Comparison of ENCODE assay signal across 1 cellular context in genomic region chr17:72538921-72539352, GRCh38.
TF ChIP-seq lines count a peak whose summit lies in the region.

No MANE protein-coding gene starts in this region.

TF ChIP-seq in HepG2, 621 proteins besides CTCF, POLR2A, EP300 and RAD21 (continued from another document):
- TF ChIP-seq, protein P1, sequence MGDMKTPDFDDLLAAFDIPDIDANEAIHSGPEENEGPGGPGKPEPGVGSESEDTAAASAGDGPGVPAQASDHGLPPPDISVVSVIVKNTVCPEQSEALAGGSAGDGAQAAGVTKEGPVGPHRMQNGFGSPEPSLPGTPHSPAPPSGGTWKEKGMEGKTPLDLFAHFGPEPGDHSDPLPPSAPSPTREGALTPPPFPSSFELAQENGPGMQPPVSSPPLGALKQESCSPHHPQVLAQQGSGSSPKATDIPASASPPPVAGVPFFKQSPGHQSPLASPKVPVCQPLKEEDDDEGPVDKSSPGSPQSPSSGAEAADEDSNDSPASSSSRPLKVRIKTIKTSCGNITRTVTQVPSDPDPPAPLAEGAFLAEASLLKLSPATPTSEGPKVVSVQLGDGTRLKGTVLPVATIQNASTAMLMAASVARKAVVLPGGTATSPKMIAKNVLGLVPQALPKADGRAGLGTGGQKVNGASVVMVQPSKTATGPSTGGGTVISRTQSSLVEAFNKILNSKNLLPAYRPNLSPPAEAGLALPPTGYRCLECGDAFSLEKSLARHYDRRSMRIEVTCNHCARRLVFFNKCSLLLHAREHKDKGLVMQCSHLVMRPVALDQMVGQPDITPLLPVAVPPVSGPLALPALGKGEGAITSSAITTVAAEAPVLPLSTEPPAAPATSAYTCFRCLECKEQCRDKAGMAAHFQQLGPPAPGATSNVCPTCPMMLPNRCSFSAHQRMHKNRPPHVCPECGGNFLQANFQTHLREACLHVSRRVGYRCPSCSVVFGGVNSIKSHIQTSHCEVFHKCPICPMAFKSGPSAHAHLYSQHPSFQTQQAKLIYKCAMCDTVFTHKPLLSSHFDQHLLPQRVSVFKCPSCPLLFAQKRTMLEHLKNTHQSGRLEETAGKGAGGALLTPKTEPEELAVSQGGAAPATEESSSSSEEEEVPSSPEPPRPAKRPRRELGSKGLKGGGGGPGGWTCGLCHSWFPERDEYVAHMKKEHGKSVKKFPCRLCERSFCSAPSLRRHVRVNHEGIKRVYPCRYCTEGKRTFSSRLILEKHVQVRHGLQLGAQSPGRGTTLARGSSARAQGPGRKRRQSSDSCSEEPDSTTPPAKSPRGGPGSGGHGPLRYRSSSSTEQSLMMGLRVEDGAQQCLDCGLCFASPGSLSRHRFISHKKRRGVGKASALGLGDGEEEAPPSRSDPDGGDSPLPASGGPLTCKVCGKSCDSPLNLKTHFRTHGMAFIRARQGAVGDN (CRISPR knock-in tag; IDR thresholded peaks at IDR 0.05), result peak; percentile 65
- TF ChIP-seq TCF7 (IDR thresholded peaks at IDR 0.05; ENCODE audit: low read depth) (no peak), SALL1 (CRISPR knock-in tag; IDR thresholded peaks at IDR 0.05) (0 out of 2 replicates have a peak, but pooled peaks have one; percentile 15), AGO2 (optimal IDR thresholded peaks at IDR 0.05; ENCODE audit: low read depth, low read length) (peak; percentile 58), ZBTB4 (CRISPR knock-in tag; IDR thresholded peaks at IDR 0.05; ENCODE audit: borderline replicate concordance) (peak; percentile 25; the same call in 1 of the 2 replicates), RXRA (CRISPR knock-in tag; IDR thresholded peaks at IDR 0.05) (0 out of 2 replicates have a peak, but pooled peaks have one; percentile 8), EHMT2 (IDR thresholded peaks at IDR 0.05; ENCODE audit: borderline replicate concordance, low read depth, low read length) (no peak), NRL (CRISPR knock-in tag; IDR thresholded peaks at IDR 0.05; ENCODE audit: borderline replicate concordance) (peak; percentile 13; the same call in 1 of the 2 replicates), PRPF4 (IDR thresholded peaks at IDR 0.05; ENCODE audit: low read depth, low read length, poor library complexity, severe bottlenecking) (no peak), TP53 (CRISPR knock-in tag; conservative IDR thresholded peaks at IDR 0.05) (no peak), SNAPC4 (CRISPR knock-in tag; IDR thresholded peaks at IDR 0.05) (0 out of 2 replicates have a peak, but pooled peaks have one; percentile 3), MTF2 (CRISPR knock-in tag; IDR thresholded peaks at IDR 0.05; ENCODE audit: borderline replicate concordance) (no peak), ZNF430 (CRISPR knock-in tag; IDR thresholded peaks at IDR 0.05) (0 out of 2 replicates have a peak, but pooled peaks have one; percentile 26)
- TF ChIP-seq, protein P2, sequence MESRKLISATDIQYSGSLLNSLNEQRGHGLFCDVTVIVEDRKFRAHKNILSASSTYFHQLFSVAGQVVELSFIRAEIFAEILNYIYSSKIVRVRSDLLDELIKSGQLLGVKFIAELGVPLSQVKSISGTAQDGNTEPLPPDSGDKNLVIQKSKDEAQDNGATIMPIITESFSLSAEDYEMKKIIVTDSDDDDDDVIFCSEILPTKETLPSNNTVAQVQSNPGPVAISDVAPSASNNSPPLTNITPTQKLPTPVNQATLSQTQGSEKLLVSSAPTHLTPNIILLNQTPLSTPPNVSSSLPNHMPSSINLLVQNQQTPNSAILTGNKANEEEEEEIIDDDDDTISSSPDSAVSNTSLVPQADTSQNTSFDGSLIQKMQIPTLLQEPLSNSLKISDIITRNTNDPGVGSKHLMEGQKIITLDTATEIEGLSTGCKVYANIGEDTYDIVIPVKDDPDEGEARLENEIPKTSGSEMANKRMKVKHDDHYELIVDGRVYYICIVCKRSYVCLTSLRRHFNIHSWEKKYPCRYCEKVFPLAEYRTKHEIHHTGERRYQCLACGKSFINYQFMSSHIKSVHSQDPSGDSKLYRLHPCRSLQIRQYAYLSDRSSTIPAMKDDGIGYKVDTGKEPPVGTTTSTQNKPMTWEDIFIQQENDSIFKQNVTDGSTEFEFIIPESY (CRISPR knock-in tag; IDR thresholded peaks at IDR 0.05), result 0 out of 2 replicates have a peak, but pooled peaks have one; percentile 10
- TF ChIP-seq, protein P3, sequence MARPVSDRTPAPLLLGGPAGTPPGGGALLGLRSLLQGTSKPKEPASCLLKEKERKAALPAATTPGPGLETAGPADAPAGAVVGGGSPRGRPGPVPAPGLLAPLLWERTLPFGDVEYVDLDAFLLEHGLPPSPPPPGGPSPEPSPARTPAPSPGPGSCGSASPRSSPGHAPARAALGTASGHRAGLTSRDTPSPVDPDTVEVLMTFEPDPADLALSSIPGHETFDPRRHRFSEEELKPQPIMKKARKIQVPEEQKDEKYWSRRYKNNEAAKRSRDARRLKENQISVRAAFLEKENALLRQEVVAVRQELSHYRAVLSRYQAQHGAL (CRISPR knock-in tag; IDR thresholded peaks at IDR 0.05; ENCODE audit: not compliant biosample characterization), result no peak
- TF ChIP-seq, protein P4, sequence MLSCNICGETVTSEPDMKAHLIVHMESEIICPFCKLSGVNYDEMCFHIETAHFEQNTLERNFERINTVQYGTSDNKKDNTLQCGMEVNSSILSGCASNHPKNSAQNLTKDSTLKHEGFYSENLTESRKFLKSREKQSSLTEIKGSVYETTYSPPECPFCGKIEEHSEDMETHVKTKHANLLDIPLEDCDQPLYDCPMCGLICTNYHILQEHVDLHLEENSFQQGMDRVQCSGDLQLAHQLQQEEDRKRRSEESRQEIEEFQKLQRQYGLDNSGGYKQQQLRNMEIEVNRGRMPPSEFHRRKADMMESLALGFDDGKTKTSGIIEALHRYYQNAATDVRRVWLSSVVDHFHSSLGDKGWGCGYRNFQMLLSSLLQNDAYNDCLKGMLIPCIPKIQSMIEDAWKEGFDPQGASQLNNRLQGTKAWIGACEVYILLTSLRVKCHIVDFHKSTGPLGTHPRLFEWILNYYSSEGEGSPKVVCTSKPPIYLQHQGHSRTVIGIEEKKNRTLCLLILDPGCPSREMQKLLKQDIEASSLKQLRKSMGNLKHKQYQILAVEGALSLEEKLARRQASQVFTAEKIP (CRISPR knock-in tag; IDR thresholded peaks at IDR 0.05; ENCODE audit: borderline replicate concordance), result no peak
